1 cellular context compared by ENCODE assay signal in the genomic region with DNA sequence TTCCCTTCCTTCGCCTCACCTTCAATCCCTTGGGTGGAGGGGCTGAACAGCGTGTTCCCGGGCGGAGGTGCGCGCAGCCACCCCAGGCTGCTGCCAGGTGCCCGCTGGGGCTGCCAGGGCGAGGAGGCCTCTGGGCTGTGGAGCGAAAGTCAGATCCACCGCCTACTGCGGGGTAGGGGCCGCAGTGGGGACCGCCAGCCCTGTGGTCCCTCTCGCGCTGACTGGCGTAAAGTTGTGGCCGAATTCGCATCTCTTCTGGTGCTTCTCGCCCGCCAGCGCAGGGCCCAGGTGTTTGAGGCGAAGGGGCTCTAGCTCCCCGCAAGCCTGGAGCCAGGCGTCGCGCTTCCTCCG.
TF ChIP-seq lines count a peak whose summit lies in the region.

No MANE protein-coding gene starts in this region.

TF ChIP-seq in SK-N-SH treated with all-trans-retinoic acid at 6 μM for 48 hours, 23 proteins besides CTCF, POLR2A, EP300 and RAD21 (continued from another document):
- TF ChIP-seq, protein P1, sequence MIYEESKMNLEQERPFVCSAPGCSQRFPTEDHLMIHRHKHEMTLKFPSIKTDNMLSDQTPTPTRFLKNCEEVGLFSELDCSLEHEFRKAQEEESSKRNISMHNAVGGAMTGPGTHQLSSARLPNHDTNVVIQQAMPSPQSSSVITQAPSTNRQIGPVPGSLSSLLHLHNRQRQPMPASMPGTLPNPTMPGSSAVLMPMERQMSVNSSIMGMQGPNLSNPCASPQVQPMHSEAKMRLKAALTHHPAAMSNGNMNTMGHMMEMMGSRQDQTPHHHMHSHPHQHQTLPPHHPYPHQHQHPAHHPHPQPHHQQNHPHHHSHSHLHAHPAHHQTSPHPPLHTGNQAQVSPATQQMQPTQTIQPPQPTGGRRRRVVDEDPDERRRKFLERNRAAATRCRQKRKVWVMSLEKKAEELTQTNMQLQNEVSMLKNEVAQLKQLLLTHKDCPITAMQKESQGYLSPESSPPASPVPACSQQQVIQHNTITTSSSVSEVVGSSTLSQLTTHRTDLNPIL (CRISPR knock-in tag; IDR thresholded peaks at IDR 0.05; ENCODE audit: low read depth) = no peak
- TF ChIP-seq OSR1 (CRISPR knock-in tag; IDR thresholded peaks at IDR 0.05) (no peak), PPARA (CRISPR knock-in tag; IDR thresholded peaks at IDR 0.05; ENCODE audit: borderline replicate concordance) (no peak), ZFP3 (CRISPR knock-in tag; IDR thresholded peaks at IDR 0.05) (no peak), TOX (CRISPR knock-in tag; IDR thresholded peaks at IDR 0.05; ENCODE audit: borderline replicate concordance) (no peak), ZFP30 (CRISPR knock-in tag; IDR thresholded peaks at IDR 0.05) (no peak), ZC3H10 (CRISPR knock-in tag; IDR thresholded peaks at IDR 0.05) (no peak), SNAI2 (CRISPR knock-in tag; IDR thresholded peaks at IDR 0.05) (no peak), ESRRG (CRISPR knock-in tag; IDR thresholded peaks at IDR 0.05) (no peak), ZNF70 (CRISPR knock-in tag; IDR thresholded peaks at IDR 0.05) (no peak), RARB (CRISPR knock-in tag; IDR thresholded peaks at IDR 0.05) (no peak), ISL1 (CRISPR knock-in tag; IDR thresholded peaks at IDR 0.05) (no peak), CSDC2 (CRISPR knock-in tag; IDR thresholded peaks at IDR 0.05) (no peak)
- TF ChIP-seq, protein P2, sequence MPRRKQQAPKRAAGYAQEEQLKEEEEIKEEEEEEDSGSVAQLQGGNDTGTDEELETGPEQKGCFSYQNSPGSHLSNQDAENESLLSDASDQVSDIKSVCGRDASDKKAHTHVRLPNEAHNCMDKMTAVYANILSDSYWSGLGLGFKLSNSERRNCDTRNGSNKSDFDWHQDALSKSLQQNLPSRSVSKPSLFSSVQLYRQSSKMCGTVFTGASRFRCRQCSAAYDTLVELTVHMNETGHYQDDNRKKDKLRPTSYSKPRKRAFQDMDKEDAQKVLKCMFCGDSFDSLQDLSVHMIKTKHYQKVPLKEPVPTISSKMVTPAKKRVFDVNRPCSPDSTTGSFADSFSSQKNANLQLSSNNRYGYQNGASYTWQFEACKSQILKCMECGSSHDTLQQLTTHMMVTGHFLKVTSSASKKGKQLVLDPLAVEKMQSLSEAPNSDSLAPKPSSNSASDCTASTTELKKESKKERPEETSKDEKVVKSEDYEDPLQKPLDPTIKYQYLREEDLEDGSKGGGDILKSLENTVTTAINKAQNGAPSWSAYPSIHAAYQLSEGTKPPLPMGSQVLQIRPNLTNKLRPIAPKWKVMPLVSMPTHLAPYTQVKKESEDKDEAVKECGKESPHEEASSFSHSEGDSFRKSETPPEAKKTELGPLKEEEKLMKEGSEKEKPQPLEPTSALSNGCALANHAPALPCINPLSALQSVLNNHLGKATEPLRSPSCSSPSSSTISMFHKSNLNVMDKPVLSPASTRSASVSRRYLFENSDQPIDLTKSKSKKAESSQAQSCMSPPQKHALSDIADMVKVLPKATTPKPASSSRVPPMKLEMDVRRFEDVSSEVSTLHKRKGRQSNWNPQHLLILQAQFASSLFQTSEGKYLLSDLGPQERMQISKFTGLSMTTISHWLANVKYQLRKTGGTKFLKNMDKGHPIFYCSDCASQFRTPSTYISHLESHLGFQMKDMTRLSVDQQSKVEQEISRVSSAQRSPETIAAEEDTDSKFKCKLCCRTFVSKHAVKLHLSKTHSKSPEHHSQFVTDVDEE (CRISPR knock-in tag; IDR thresholded peaks at IDR 0.05) = no peak
